8 cellular contexts compared by ENCODE assay signal in genomic region chr16:17050468-17050867, GRCh38.
"Had no signal": no experiment of that assay in that cellular context is flagged by ENCODE, and none has a peak within 500 bp of the region (broad histone marks: within the 10 kb centered on the region; RNA-seq: fewer than 3 reads in every experiment).

No MANE protein-coding gene starts in this region.

- FAIRE-seq: G401.6, GM12878, GM12891, GM12892, GM18507, GM19239 had no signal

- H3K4me3 ChIP-seq: GM12878 had no signal

- DNase-seq: GDM1, GF-D8 had no signal

- ATAC-seq: GM12878 had no signal
